10 cellular contexts compared by ENCODE assay signal in genomic region chr14:69002069-69002468, GRCh38. TPM values are rescaled to one million over a fixed set of nuclear protein-coding genes. Genes with fewer than 3 reads are reported as not detected.
DNase-seq lines count a peak whose midpoint lies in the region; ATAC-seq, FAIRE-seq and TF ChIP-seq lines count a peak whose summit lies in the region.
"Had no signal": no experiment of that assay in that cellular context is flagged by ENCODE, and none has a peak within 500 bp of the region (broad histone marks: within the 10 kb centered on the region; RNA-seq: fewer than 3 reads in every experiment).

No MANE protein-coding gene starts in this region.

- no peak overlapping the region for H3K4me3 ChIP-seq in BJ (ENCODE audit: low read depth, low read length)
- H3K4me3 ChIP-seq in bronchial epithelial cell (ENCODE audit: low read depth, low read length), result no peak overlapping the region
- no peak overlapping the region for H3K4me3 ChIP-seq in liver (ENCODE audit: low read depth in 1 of 3, low read length in 3 of 3)

- H3K9me3 ChIP-seq in liver (ENCODE audit: control insufficient read depth in 4 of 4, low read length in 3 of 4), result no peaks in the 10 kb centered on the region

- CTCF ChIA-PET in BJ (lab: Yijun Ruan, JAX), result interaction anchor here (1.0 to 1.5 kb wide), 3 partner anchors 20 to 91 kb away, joined by 3 to 4 read pairs (median 4); no protein-coding TSS in a partner anchor

- peak; percentile 86 to 96 for TF ChIP-seq RAD21 in liver (IDR thresholded peaks at IDR 0.05)

- TF ChIP-seq POLR2A in GM12891 (IDR thresholded peaks at IDR 0.05; ENCODE audit: low read depth, low read length), result no peak

- no peak overlapping the region for H3K27ac ChIP-seq in liver (ENCODE audit: low read depth in 1 of 2, low read length in 2 of 2)

- no peak for ATAC-seq in GM19035 (IDR thresholded peaks at IDR 0.05; ENCODE audit: unreplicated experiment)

- H3K9ac ChIP-seq in liver (ENCODE audit: low read depth in 1 of 2, low read length in 2 of 2), result no peak overlapping the region

- POLR2A ChIA-PET in BJ (lab: Charles Lee), result no interaction called here

- no peaks in the 10 kb centered on the region for H3K4me1 ChIP-seq in liver (ENCODE audit: control insufficient read depth in 4 of 4, insufficient read depth in 4 of 4, low read length in 3 of 4)

- H3K36me3 ChIP-seq in BJ (ENCODE audit: control insufficient read depth, insufficient read depth, low read length), result no peaks in the 10 kb centered on the region
- no peaks in the 10 kb centered on the region for H3K36me3 ChIP-seq in bronchial epithelial cell (ENCODE audit: control insufficient read depth, insufficient read depth, low read length)
- no peaks in the 10 kb centered on the region for H3K36me3 ChIP-seq in liver (ENCODE audit: control insufficient read depth in 4 of 4, insufficient read depth in 3 of 4, low read depth in 1 of 4, low read length in 3 of 4)

- WGBS in liver, result 35% methylated on average over 3 of the region's 3 CpGs

- FAIRE-seq in bronchial epithelial cell (lab: Jason Lieb, UNC) (peak; percentile 77), GM12891 (lab: Jason Lieb, UNC) (no peak)

- DNase-seq in BJ (ENCODE audit: low read depth) (no peak), HuH-7.5 (ENCODE audit: low spot score) (peak; percentile 57), bronchial epithelial cell (ENCODE audit: low read depth) (peak; percentile 17), GM12891 (ENCODE audit: insufficient read length, low spot score) (no peak), OCI-M2 (lab: John Stamatoyannopoulos, UW; ENCODE audit: unreplicated experiment) (no peak)
- no peak for DNase-seq in activated T-cell treated with anti-CD3 and anti-CD28 coated beads, Interleukin-2, amount 50 U/mL, for 48 hours
- DNase-seq: midbrain, NCI-H187 treated with DMSO at 0.1 percent for 48 hours had no signal

- H3K27me3 ChIP-seq in BJ (ENCODE audit: control insufficient read depth, insufficient read depth, low read length) (no peaks in the 10 kb centered on the region), bronchial epithelial cell (ENCODE audit: control insufficient read depth, insufficient read depth, low read length) (no peaks in the 10 kb centered on the region), liver (ENCODE audit: control insufficient read depth in 4 of 4, insufficient read depth in 4 of 4, low read length in 3 of 4) (no peaks in the 10 kb centered on the region)

- TF ChIP-seq CTCF in BJ (IDR thresholded peaks at IDR 0.05; ENCODE audit: insufficient read depth, low read depth, low read length) (0 out of 2 replicates have a peak, but pooled peaks have one; percentile 9), bronchial epithelial cell (IDR thresholded peaks at IDR 0.05; ENCODE audit: insufficient read depth, low read length, severe bottlenecking) (peak; percentile 20), liver (IDR thresholded peaks at IDR 0.05; ENCODE audit: low read depth, low read length, missing input control) (peak; percentile 65)

TF ChIP-seq in liver, 16 proteins besides CTCF, POLR2A, EP300 and RAD21:
- no peak for TF ChIP-seq HNF4A (conservative IDR thresholded peaks at IDR 0.05)
- no peak for TF ChIP-seq GABPA (IDR thresholded peaks at IDR 0.05 in 1 of 2, conservative IDR thresholded peaks at IDR 0.05 in 1 of 2)
- TF ChIP-seq RXRA (IDR thresholded peaks at IDR 0.05), result peak; percentile 51 to 60
- no peak for TF ChIP-seq ATF3 (IDR thresholded peaks at IDR 0.05)

TF ChIP-seq in GM12891, 5 proteins besides CTCF, POLR2A, EP300 and RAD21:
- no peak for TF ChIP-seq POU2F2 (IDR thresholded peaks at IDR 0.05; ENCODE audit: low read depth, low read length)

RNA-seq across cellular contexts. Expression of gene ACTN1, which starts 23.0 kb away (rescaled TPM):
- polyA plus RNA-seq in BJ (2011; rRNA removed) (743 and 1,184 TPM in 2 replicates), liver (10 to 100 TPM; 36.2 to 70.7 TPM)
- 1,395 and 1,473 TPM in 2 replicates for polyA minus RNA-seq in BJ (2011; rRNA and poly(A)+ RNA removed)
- total RNA-seq in bronchial epithelial cell (118 and 165 TPM in 2 replicates), liver (100 to 1,000 TPM in 1 of 2 donors, 10 to 100 TPM in 1; 55.4 to 100 TPM)
- polyA plus RNA-seq in GM12891 (2012; ENCODE audit: low read depth, missing spikeins), result 1.3 TPM

Comparison
In these comparisons a context has a peak if more than half of its experiments do, and no peak if none do; other contexts are left out.
1. DNase-seq: peak in HuH-7.5 (single experiment) and bronchial epithelial cell (single experiment); none in BJ (single experiment), GM12891 (single experiment), activated T-cell treated with anti-CD3 and anti-CD28 coated beads, Interleukin-2, amount 50 U/mL, for 48 hours (0 of 2) and OCI-M2 (single experiment).
2. CTCF ChIP-seq: peak in every context shown above with its lines; median percentile 65 in liver; 20 in bronchial epithelial cell; 9 in BJ.